8 cellular contexts compared by ENCODE assay signal in the genomic region with DNA sequence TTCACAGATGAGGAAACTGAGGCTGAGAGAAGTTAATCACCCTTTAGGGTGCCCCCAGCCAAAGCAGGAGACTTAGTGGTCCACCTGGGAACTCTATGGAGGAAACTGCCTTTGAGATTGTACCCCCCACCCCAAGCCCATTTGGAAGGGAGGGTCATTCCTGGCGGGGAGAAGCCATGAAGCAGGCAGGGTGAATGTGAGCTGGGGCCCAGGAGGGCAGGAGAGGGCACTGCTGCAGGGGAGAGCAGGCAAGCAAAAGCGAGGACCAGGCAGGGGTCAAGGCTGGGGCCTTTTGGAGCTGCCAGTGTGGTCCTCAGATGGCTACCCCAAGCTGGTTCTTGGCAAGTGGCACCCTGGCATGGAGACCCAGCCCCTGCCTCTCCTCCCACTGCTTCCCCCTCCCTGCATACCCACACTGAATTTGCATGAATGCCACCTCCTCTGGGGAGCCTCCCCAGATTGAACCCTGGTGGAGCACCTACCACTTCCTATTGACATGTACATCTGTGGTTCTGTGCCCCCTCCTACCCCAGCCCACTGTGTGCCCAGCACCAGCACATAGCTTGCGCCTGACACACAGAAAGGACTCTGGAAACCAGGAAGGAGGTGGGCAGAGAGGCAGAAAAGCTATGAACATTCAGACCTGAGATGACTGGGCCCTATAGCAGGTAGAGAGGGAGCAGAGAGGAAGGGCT. TPM values are rescaled to one million over a fixed set of nuclear protein-coding genes. Genes with fewer than 3 reads are reported as not detected.
DNase-seq lines count a peak whose midpoint lies in the region; TF ChIP-seq lines count a peak whose summit lies in the region.

No MANE protein-coding gene starts in this region.

- DNase-seq in GDM1 (lab: John Stamatoyannopoulos, UW): peak; percentile 55
- no peak for DNase-seq in RWPE1 (ENCODE audit: low spot score)
- DNase-seq in osteoblast (ENCODE audit: insufficient read length, low spot score, missing footprints): peak; percentile 89
- DNase-seq in HFFc6: no peak
- DNase-seq in brain microvascular endothelial cell: no peak
- no peak for DNase-seq in NCI-H128 (lab: John Stamatoyannopoulos, UW; ENCODE audit: unreplicated experiment)
- DNase-seq in NCI-H1417 treated with DMSO at 0.1 percent for 48 hours (lab: John Stamatoyannopoulos, UW): no peak

- H3K4me3 ChIP-seq in osteoblast (ENCODE audit: insufficient read depth, low read length): no peak overlapping the region
- H3K4me3 ChIP-seq in brain microvascular endothelial cell (ENCODE audit: low read depth, low read length): no peak overlapping the region

- H3K4me1 Mint-ChIP-seq in dendritic cell treated with granulocyte-macrophage colony-stimulating factor and Interleukin-4, amounts not matched to agents 40 ng/mL and 50 ng/mL, for 4 days (ENCODE audit: low read depth): peaks cover 91% of the 10 kb centered on the region
- 0 out of 2 replicates have a peak, but pooled peaks cover 5% of the 10 kb centered on the region for H3K4me1 Mint-ChIP-seq in HFFc6 (ENCODE audit: low read depth)

- H2AFZ ChIP-seq in osteoblast (ENCODE audit: low read length): no peak overlapping the region

- no peaks in the 10 kb centered on the region for H3K79me2 ChIP-seq in osteoblast (ENCODE audit: insufficient read depth, low read length)

- H4K20me1 ChIP-seq in osteoblast (ENCODE audit: insufficient read depth, low read length): no peaks in the 10 kb centered on the region

- H3K27me3 Mint-ChIP-seq in dendritic cell treated with granulocyte-macrophage colony-stimulating factor and Interleukin-4, amounts not matched to agents 40 ng/mL and 50 ng/mL, for 4 days: peaks cover 3% of the 10 kb centered on the region
- H3K27me3 Mint-ChIP-seq in HFFc6 (ENCODE audit: insufficient read depth): peaks cover 25% of the 10 kb centered on the region

- H3K4me2 ChIP-seq in osteoblast (ENCODE audit: insufficient read depth, low read length): no peak overlapping the region

- peak overlapping the region; percentile 93 for H3K27ac Mint-ChIP-seq in dendritic cell treated with granulocyte-macrophage colony-stimulating factor and Interleukin-4, amounts not matched to agents 40 ng/mL and 50 ng/mL, for 4 days
- no peak overlapping the region for H3K27ac Mint-ChIP-seq in HFFc6

- H3K27me3 ChIP-seq in osteoblast (ENCODE audit: insufficient read depth, low read length) (peaks cover 42% of the 10 kb centered on the region), brain microvascular endothelial cell (replicated peaks) (peaks cover 8% of the 10 kb centered on the region)

- CTCF ChIA-PET in RWPE1 (lab: Yijun Ruan, JAX): interaction anchor here (0.6 to 1.6 kb wide), 2 partner anchors 9 to 702 kb away, joined by 5 read pairs; no protein-coding TSS in a partner anchor

- H3K9me3 ChIP-seq in osteoblast (ENCODE audit: low read depth, low read length): no peaks in the 10 kb centered on the region

- intact Hi-C loops in dendritic cell treated with granulocyte-macrophage colony-stimulating factor and Interleukin-4, amounts not matched to agents 40 ng/mL and 50 ng/mL, for 4 days (cut with micrococcal nuclease): loop anchor here (5.0 kb wide), 2 partner anchors 43 to 58 kb away; a partner anchor contains a TSS

- peaks cover 73% of the 10 kb centered on the region for H3K36me3 Mint-ChIP-seq in dendritic cell treated with granulocyte-macrophage colony-stimulating factor and Interleukin-4, amounts not matched to agents 40 ng/mL and 50 ng/mL, for 4 days (ENCODE audit: low read depth)
- no peaks in the 10 kb centered on the region for H3K36me3 Mint-ChIP-seq in HFFc6 (ENCODE audit: low read depth)

- in situ Hi-C loops in brain microvascular endothelial cell (cut with HindIII; ENCODE audit: low pct_ligation_motif_present, low sequenced_read_pairs): no loop called here

- peak overlapping the region; percentile 86 for H3K4me3 Mint-ChIP-seq in dendritic cell treated with granulocyte-macrophage colony-stimulating factor and Interleukin-4, amounts not matched to agents 40 ng/mL and 50 ng/mL, for 4 days
- no peak overlapping the region for H3K4me3 Mint-ChIP-seq in HFFc6

- no peaks in the 10 kb centered on the region for H3K36me3 ChIP-seq in osteoblast (ENCODE audit: insufficient read depth, low read length)
- no peaks in the 10 kb centered on the region for H3K36me3 ChIP-seq in brain microvascular endothelial cell (replicated peaks)

- POLR2A ChIA-PET in RWPE1 (lab: Yijun Ruan, JAX; ENCODE audit: low non-redundant PET): interaction anchor here (0.6 kb wide), 1 partner anchor 62 kb away, joined by 3 read pairs; no protein-coding TSS in a partner anchor

- peak overlapping the region; percentile 68 for H3K27ac ChIP-seq in RWPE1
- H3K27ac ChIP-seq in osteoblast (ENCODE audit: low read depth, low read length): no peak overlapping the region
- H3K27ac ChIP-seq in brain microvascular endothelial cell: no peak overlapping the region

- TF ChIP-seq CTCF in RWPE1 (conservative IDR thresholded peaks at IDR 0.05; ENCODE audit: low read depth) (no peak), osteoblast (IDR thresholded peaks at IDR 0.05; ENCODE audit: extremely low read depth, low read depth, low read length) (no peak), HFFc6 (IDR thresholded peaks at IDR 0.05) (no peak), brain microvascular endothelial cell (IDR thresholded peaks at IDR 0.05; ENCODE audit: low read depth, low read length, missing control alignments) (no peak)

- no peaks in the 10 kb centered on the region for H3K9me3 Mint-ChIP-seq in dendritic cell treated with granulocyte-macrophage colony-stimulating factor and Interleukin-4, amounts not matched to agents 40 ng/mL and 50 ng/mL, for 4 days
- no peaks in the 10 kb centered on the region for H3K9me3 Mint-ChIP-seq in HFFc6

- no peaks in the 10 kb centered on the region for H3K4me1 ChIP-seq in osteoblast (ENCODE audit: insufficient read depth, low read length)

RNA-seq across cellular contexts. Expression of a gene that starts 1.0 kb away (rescaled TPM):
- under 0.01 TPM in 1 of 2 replicates, not detected in the other for total RNA-seq in osteoblast
- under 1 TPM in 2 of 6 experiments, not detected in 4; 0.20 to 0.59 TPM for total RNA-seq in HFFc6 (2021; fragmentation: NEBNext Ultra II Directional; extraction: Animal tissue kit (Norgen Biotek cat#: 25700))

RNA-seq across cellular contexts. Expression of a gene that starts 1.0 kb away (rescaled TPM):
- not detected in 2 replicates for total RNA-seq in osteoblast
- total RNA-seq in HFFc6 (2021; fragmentation: NEBNext Ultra II Directional; extraction: Animal tissue kit (Norgen Biotek cat#: 25700)): not detected

RNA-seq across cellular contexts. Expression of a gene that starts 16.7 kb away (rescaled TPM):
- total RNA-seq in osteoblast: not detected in 2 replicates
- total RNA-seq in HFFc6 (2021; fragmentation: NEBNext Ultra II Directional; extraction: Animal tissue kit (Norgen Biotek cat#: 25700)): not detected

RNA-seq across cellular contexts. Expression of a gene that starts 38.8 kb away (rescaled TPM):
- total RNA-seq in osteoblast: 1.5 and 3.3 TPM in 2 replicates
- 100 to 1,000 TPM in 1 of 6 experiments, 10 to 100 TPM in 5; 44.6 to 104 (median 54.7) TPM for total RNA-seq in HFFc6 (2021; fragmentation: NEBNext Ultra II Directional; extraction: Animal tissue kit (Norgen Biotek cat#: 25700))

RNA-seq across cellular contexts. Expression of a gene that starts 57.3 kb away (rescaled TPM):
- total RNA-seq in osteoblast: 17.7 and 23.9 TPM in 2 replicates
- total RNA-seq in HFFc6 (2021; fragmentation: NEBNext Ultra II Directional; extraction: Animal tissue kit (Norgen Biotek cat#: 25700)): 100 to 1,000 TPM in 4 of 6 experiments, 10 to 100 TPM in 2; 75.8 to 145 (median 136) TPM

Comparison
In these comparisons a context has a peak if more than half of its experiments do, and no peak if none do; other contexts are left out.
1. DNase-seq: peak in GDM1 (single experiment) and osteoblast (single experiment); none in RWPE1 (single experiment), HFFc6 (single experiment), brain microvascular endothelial cell (single experiment), NCI-H128 (single experiment) and NCI-H1417 treated with DMSO at 0.1 percent for 48 hours (single experiment).